ENCODE assay signal across 21 cellular contexts in the genomic region with DNA sequence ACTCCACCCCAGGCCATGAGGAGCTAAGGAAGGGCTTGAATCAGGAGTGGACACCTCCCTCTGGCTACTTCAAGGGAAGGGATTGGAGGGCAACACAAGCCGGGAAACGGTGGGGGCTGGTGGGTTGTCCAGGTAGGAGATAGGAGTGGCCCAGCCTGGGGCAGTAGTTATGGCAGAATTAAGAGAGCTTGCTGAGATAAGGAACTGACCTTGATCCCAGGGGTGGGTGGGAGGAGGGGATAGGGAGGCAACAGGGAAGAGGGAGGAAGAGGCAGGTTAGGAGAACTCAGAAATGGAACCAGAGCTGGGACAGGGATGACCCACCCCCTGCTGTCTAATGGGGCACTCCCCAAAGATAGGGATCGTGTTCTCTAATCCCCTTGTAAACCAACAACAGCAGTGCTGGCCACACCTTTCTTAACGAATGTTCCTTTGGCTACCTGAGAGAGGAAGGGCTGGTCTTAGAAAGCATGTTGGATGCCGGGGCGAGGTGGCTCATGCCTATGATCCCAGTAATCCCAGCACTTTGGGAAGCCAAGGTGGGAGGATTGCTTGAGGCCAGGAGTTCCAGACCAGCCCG.
DNase-seq lines count a peak whose midpoint lies in the region; ATAC-seq, FAIRE-seq and TF ChIP-seq lines count a peak whose summit lies in the region.
"Had no signal": no experiment of that assay in that cellular context is flagged by ENCODE, and none has a peak within 500 bp of the region (broad histone marks: within the 10 kb centered on the region; RNA-seq: fewer than 3 reads in every experiment).

No MANE protein-coding gene starts in this region.

- peaks cover 0 to 26% (median 16%) of the 10 kb centered on the region in 3 donors for H3K4me1 ChIP-seq in gastroesophageal sphincter
- peaks cover 12% of the 10 kb centered on the region for H3K4me1 ChIP-seq in parathyroid adenoma
- H3K4me1 ChIP-seq: prostate gland had no signal

- DNase-seq in urothelium cell line (ENCODE audit: low spot score) (no peak), OCI-M1 (lab: John Stamatoyannopoulos, UW) (no peak), NCI-H1417 treated with DMSO at 0.1 percent for 48 hours (lab: John Stamatoyannopoulos, UW) (no peak), DMS79 treated with DMSO at 0.1 percent for 48 hours (lab: John Stamatoyannopoulos, UW) (no peak)
- DNase-seq: activated gamma-delta T cell treated with Interleukin-2 at 50 U/mL for 16 hours, EL, esophagus squamous epithelium, NCI-H2081, NCI-H446, PC-3, SIG-M5, T-cell had no signal

- TF ChIP-seq EP300 in gastroesophageal sphincter (IDR thresholded peaks at IDR 0.05) = no peak

- H3K79me2 ChIP-seq in parathyroid adenoma = no peaks in the 10 kb centered on the region

- H3K4me3 ChIP-seq in gastroesophageal sphincter (no peak overlapping the region), parathyroid adenoma (ENCODE audit: low read depth, low read length) (no peak overlapping the region)
- H3K4me3 ChIP-seq: coronary artery, esophagus squamous epithelium, neural progenitor cell, prostate gland, smooth muscle cell, thoracic aorta had no signal

- TF ChIP-seq POLR2A in gastroesophageal sphincter (IDR thresholded peaks at IDR 0.05) = no peak

- no peaks in the 10 kb centered on the region for H3K9me3 ChIP-seq in gastroesophageal sphincter
- no peaks in the 10 kb centered on the region for H3K9me3 ChIP-seq in parathyroid adenoma (ENCODE audit: control insufficient read depth, low read length)
- H3K9me3 ChIP-seq: esophagus squamous epithelium, prostate gland, thoracic aorta had no signal

- H3K27me3 ChIP-seq in gastroesophageal sphincter (no peaks in the 10 kb centered on the region), parathyroid adenoma (ENCODE audit: control insufficient read depth, insufficient read depth, low read length) (no peaks in the 10 kb centered on the region)
- H3K27me3 ChIP-seq: neural progenitor cell had no signal

- no peak for TF ChIP-seq CTCF in VCaP (conservative IDR thresholded peaks at IDR 0.05)
- no peak for TF ChIP-seq CTCF in gastroesophageal sphincter (IDR thresholded peaks at IDR 0.05)
- TF ChIP-seq CTCF in parathyroid adenoma (IDR thresholded peaks at IDR 0.05) = no peak

- peak; percentile 81 for FAIRE-seq in urothelium cell line (lab: Jason Lieb, UNC)
- FAIRE-seq: frontal cortex had no signal

- ATAC-seq in gastroesophageal sphincter = no peak
- ATAC-seq: T-cell had no signal

- 69 to 83% methylated on average over 2 to 5 of the region's 7 CpGs for WGBS in gastroesophageal sphincter (ENCODE audit: low coverage in 1 of 2), 2 donors

- H3K4me2 ChIP-seq in parathyroid adenoma (ENCODE audit: low read length) = no peak overlapping the region
- H3K4me2 ChIP-seq: neural progenitor cell, smooth muscle cell had no signal

- peak overlapping the region; percentile 87; the same call in 1 of the 2 replicates for H3K27ac ChIP-seq in VCaP
- H3K27ac ChIP-seq in gastroesophageal sphincter = peak overlapping the region in 3 of 4 donors; percentile 14 to 71 (median 70)
- H3K27ac ChIP-seq in parathyroid adenoma = no peak overlapping the region
- H3K27ac ChIP-seq: esophagus squamous epithelium, neural progenitor cell, prostate gland, thoracic aorta had no signal

- H3K36me3 ChIP-seq in gastroesophageal sphincter (no peaks in the 10 kb centered on the region), parathyroid adenoma (ENCODE audit: control insufficient read depth, insufficient read depth, low read length) (no peaks in the 10 kb centered on the region)
- H3K36me3 ChIP-seq: esophagus squamous epithelium, neural progenitor cell, prostate gland, thoracic aorta had no signal

- H3K9ac ChIP-seq in parathyroid adenoma = no peak overlapping the region
- H3K9ac ChIP-seq: neural progenitor cell had no signal

- peak overlapping the region; percentile 17 for H2AFZ ChIP-seq in parathyroid adenoma
- H2AFZ ChIP-seq: neural progenitor cell had no signal
